1 cellular context compared by ENCODE assay signal in the genomic region with DNA sequence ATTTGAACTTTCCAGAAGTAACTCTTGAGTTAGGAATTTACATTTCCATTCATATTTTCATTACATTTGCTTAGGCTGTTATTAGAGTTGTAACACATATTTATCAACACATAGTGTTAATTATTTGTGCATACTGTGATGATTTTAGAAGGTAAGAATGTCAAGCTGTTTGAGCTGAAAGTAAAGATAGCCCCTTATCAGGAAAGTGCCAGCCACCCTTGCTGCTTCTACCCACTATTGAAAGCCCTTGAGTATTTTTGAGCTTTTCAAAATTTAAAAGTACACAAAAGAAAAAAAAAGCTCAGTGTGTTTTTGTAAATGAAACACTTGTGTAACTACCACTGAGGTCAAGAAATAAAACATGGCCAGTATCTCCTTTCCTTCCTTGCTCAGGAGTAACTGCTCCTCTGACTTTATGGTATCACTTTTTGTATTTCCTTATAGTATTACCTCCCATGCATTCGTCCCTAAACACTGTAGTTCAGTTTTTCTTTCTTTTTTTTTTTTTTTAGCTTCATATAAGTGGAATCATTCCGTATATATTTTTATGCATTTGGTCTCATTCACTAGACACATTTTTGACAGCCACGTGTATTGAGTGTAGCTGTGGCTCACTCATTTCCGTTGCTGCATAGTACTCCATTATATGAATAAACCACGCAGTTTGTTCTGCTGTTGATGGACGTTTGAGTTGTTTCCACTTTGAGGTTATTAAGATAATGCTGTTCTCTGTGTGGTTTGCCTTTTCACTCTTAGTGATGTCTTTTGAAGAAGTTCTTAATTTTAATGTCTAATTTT.
TF ChIP-seq lines count a peak whose summit lies in the region.

No MANE protein-coding gene starts in this region.

TF ChIP-seq in K562, 482 proteins besides CTCF, POLR2A, EP300 and RAD21 (continues in another document):
- no peak for TF ChIP-seq HOXB6 (CRISPR knock-in tag; IDR thresholded peaks at IDR 0.05; ENCODE audit: borderline replicate concordance)
- no peak for TF ChIP-seq CCAR2 (IDR thresholded peaks at IDR 0.05; ENCODE audit: low read depth, low read length)
- TF ChIP-seq, protein P1, sequence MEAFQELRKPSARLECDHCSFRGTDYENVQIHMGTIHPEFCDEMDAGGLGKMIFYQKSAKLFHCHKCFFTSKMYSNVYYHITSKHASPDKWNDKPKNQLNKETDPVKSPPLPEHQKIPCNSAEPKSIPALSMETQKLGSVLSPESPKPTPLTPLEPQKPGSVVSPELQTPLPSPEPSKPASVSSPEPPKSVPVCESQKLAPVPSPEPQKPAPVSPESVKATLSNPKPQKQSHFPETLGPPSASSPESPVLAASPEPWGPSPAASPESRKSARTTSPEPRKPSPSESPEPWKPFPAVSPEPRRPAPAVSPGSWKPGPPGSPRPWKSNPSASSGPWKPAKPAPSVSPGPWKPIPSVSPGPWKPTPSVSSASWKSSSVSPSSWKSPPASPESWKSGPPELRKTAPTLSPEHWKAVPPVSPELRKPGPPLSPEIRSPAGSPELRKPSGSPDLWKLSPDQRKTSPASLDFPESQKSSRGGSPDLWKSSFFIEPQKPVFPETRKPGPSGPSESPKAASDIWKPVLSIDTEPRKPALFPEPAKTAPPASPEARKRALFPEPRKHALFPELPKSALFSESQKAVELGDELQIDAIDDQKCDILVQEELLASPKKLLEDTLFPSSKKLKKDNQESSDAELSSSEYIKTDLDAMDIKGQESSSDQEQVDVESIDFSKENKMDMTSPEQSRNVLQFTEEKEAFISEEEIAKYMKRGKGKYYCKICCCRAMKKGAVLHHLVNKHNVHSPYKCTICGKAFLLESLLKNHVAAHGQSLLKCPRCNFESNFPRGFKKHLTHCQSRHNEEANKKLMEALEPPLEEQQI (IDR thresholded peaks at IDR 0.05), result 0 out of 2 replicates have a peak, but pooled peaks have one; percentile 19
- peak; percentile 59; the same call in 1 of the 2 replicates for TF ChIP-seq PML (IDR thresholded peaks at IDR 0.05; ENCODE audit: low read length)
- peak; percentile 99 for TF ChIP-seq ZNF146 (CRISPR knock-in tag; IDR thresholded peaks at IDR 0.05; ENCODE audit: unreplicated experiment)
- TF ChIP-seq ZBTB17 (CRISPR knock-in tag; IDR thresholded peaks at IDR 0.05), result no peak
- peak; percentile 77; the same call in 1 of the 2 replicates for TF ChIP-seq SMARCC2 (IDR thresholded peaks at IDR 0.05; ENCODE audit: low read depth)
- no peak for TF ChIP-seq ZNF695 (CRISPR knock-in tag; IDR thresholded peaks at IDR 0.05)
- TF ChIP-seq ZBTB7A (IDR thresholded peaks at IDR 0.05; ENCODE audit: borderline replicate concordance, control insufficient read depth, low read depth, low read length), result no peak
- no peak for TF ChIP-seq MCM2 (IDR thresholded peaks at IDR 0.05; ENCODE audit: low read depth)
- TF ChIP-seq TGIF2 (CRISPR knock-in tag; IDR thresholded peaks at IDR 0.05), result no peak
- TF ChIP-seq EZH2 (IDR thresholded peaks at IDR 0.05; ENCODE audit: borderline replicate concordance, low read depth, low read length), result no peak
- TF ChIP-seq SMARCA4 (IDR thresholded peaks at IDR 0.05), result peak; percentile 79
- TF ChIP-seq STAT5A (IDR thresholded peaks at IDR 0.05; ENCODE audit: borderline replicate concordance, low read length), result peak; percentile 65; the same call in 1 of the 2 replicates
- TF ChIP-seq MTA2 (IDR thresholded peaks at IDR 0.05; ENCODE audit: low read depth), result peak; percentile 70
- no peak for TF ChIP-seq KAT7 (CRISPR knock-in tag; IDR thresholded peaks at IDR 0.05; ENCODE audit: borderline replicate concordance)
- TF ChIP-seq MEIS2 (IDR thresholded peaks at IDR 0.05; ENCODE audit: partially characterized antibody), result peak; percentile 38
- TF ChIP-seq LEF1 (IDR thresholded peaks at IDR 0.05), result peak; percentile 29; the same call in 1 of the 2 replicates
- no peak for TF ChIP-seq ELF4 (CRISPR knock-in tag; IDR thresholded peaks at IDR 0.05)
- TF ChIP-seq TRIM24 (IDR thresholded peaks at IDR 0.05), result peak in 1 of 2 experiments; percentile 59; a peak in 1 of 4 replicates
- TF ChIP-seq MEF2D (tag; conservative IDR thresholded peaks at IDR 0.05; ENCODE audit: low read depth), result no peak
- TF ChIP-seq, protein P2, sequence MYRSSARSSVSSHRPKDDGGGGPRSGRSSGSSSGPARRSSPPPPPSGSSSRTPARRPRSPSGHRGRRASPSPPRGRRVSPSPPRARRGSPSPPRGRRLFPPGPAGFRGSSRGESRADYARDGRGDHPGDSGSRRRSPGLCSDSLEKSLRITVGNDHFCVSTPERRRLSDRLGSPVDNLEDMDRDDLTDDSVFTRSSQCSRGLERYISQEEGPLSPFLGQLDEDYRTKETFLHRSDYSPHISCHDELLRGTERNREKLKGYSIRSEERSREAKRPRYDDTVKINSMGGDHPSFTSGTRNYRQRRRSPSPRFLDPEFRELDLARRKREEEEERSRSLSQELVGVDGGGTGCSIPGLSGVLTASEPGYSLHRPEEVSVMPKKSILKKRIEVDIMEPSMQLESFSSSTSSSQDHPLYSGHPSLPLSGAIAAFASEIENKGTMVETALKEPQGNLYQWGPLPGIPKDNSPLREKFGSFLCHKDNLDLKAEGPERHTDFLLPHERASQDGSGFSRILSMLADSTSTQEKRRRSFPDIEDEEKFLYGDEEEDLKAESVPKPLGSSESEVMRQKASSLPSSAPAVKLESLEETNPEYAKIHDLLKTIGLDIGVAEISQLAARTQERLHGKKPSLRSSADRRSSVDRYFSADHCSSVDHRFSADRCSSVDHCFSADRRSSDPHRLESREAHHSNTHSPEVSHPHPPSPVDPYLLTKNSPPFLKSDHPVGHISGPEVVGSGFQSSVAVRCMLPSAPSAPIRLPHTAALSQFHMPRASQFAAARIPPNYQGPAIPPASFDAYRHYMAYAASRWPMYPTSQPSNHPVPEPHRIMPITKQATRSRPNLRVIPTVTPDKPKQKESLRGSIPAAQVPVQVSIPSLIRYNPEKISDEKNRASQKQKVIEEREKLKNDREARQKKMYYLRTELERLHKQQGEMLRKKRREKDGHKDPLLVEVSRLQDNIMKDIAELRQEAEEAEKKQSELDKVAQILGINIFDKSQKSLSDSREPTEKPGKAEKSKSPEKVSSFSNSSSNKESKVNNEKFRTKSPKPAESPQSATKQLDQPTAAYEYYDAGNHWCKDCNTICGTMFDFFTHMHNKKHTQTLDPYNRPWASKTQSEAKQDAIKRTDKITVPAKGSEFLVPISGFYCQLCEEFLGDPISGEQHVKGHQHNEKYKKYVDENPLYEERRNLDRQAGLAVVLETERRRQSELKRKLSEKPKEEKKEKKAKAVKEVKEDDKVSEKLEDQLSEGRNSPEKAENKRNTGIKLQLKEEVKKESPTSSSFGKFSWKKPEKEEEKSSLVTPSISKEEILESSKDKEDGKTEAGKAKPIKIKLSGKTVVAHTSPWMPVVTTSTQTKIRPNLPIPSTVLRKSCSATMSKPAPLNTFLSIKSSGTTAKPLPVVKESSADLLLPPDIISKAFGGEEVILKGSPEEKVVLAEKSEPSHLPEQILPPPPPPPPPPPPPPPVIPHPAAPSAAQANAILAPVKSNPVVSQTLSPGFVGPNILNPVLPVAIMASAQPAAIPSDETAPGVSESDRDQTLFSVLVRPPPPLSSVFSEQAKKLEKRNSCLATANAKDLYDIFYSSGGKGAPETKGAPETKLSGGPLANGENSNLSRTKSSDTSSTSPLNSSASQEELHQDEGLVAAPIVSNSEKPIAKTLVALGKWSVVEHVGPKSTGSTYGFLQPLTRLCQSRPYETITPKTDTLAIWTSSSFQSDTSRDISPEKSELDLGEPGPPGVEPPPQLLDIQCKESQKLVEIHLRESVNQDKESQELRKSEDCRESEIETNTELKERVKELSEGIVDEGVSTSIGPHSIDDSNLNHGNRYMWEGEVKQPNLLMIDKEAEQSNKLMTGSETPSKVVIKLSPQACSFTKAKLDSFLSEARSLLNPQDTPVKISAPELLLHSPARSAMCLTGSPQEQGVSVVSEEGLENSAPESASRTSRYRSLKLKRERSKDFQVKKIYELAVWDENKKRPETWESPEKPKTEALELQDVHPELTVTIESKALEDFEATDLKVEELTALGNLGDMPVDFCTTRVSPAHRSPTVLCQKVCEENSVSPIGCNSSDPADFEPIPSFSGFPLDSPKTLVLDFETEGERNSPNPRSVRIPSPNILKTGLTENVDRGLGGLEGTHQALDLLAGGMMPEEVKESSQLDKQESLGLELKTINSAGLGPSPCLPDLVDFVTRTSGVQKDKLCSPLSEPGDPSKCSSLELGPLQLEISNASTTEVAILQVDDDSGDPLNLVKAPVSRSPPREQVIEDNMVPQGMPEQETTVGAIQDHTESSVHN (IDR thresholded peaks at IDR 0.05; ENCODE audit: borderline replicate concordance in 1 of 2, low read depth in 1 of 2), result no peak
- TF ChIP-seq TBL1XR1 (IDR thresholded peaks at IDR 0.05; ENCODE audit: low read length in 2 of 2), result peak in 1 of 2 experiments; percentile 55; a peak in 1 of 4 replicates
- no peak for TF ChIP-seq ZNF76 (CRISPR knock-in tag; IDR thresholded peaks at IDR 0.05; ENCODE audit: borderline replicate concordance)
- TF ChIP-seq TEAD4 (IDR thresholded peaks at IDR 0.05; ENCODE audit: low read length), result peak; percentile 94
- no peak for TF ChIP-seq TEAD4 (CRISPR knock-in tag; IDR thresholded peaks at IDR 0.05; ENCODE audit: borderline replicate concordance)
- no peak for TF ChIP-seq FOXK2 (conservative IDR thresholded peaks at IDR 0.05 in 1 of 2, IDR thresholded peaks at IDR 0.05 in 1 of 2; ENCODE audit: low read depth in 2 of 2)
- TF ChIP-seq HOMEZ (CRISPR knock-in tag; IDR thresholded peaks at IDR 0.05), result no peak
- no peak for TF ChIP-seq ZBTB34 (CRISPR knock-in tag; IDR thresholded peaks at IDR 0.05)
- TF ChIP-seq ESRRB (CRISPR knock-in tag; IDR thresholded peaks at IDR 0.05; ENCODE audit: borderline replicate concordance), result no peak
- no peak for TF ChIP-seq SREBF1 (IDR thresholded peaks at IDR 0.05; ENCODE audit: borderline replicate concordance, low read depth, low read length)
- TF ChIP-seq ATF1 (CRISPR knock-in tag; IDR thresholded peaks at IDR 0.05), result no peak
- no peak for TF ChIP-seq ATF1 (tag; IDR thresholded peaks at IDR 0.05)
- TF ChIP-seq NCOA4 (IDR thresholded peaks at IDR 0.05; ENCODE audit: partially characterized antibody), result no peak
- TF ChIP-seq SRSF9 (IDR thresholded peaks at IDR 0.05; ENCODE audit: borderline replicate concordance, low read depth, low read length), result no peak
- TF ChIP-seq ZNF212 (CRISPR knock-in tag; IDR thresholded peaks at IDR 0.05), result no peak
- TF ChIP-seq CBFB (CRISPR knock-in tag; IDR thresholded peaks at IDR 0.05), result no peak
- TF ChIP-seq RBM14 (IDR thresholded peaks at IDR 0.05; ENCODE audit: borderline replicate concordance, insufficient read depth, low read depth, low read length), result no peak
- TF ChIP-seq SMARCB1 (IDR thresholded peaks at IDR 0.05; ENCODE audit: insufficient read length, low read depth), result no peak
- peak; percentile 77 for TF ChIP-seq MYBL2 (IDR thresholded peaks at IDR 0.05; ENCODE audit: low read depth)
- no peak for TF ChIP-seq MYBL2 (CRISPR knock-in tag; IDR thresholded peaks at IDR 0.05; ENCODE audit: borderline replicate concordance)
- no peak for TF ChIP-seq ZFPM2 (CRISPR knock-in tag; IDR thresholded peaks at IDR 0.05)
- peak; percentile 89 for TF ChIP-seq TAL1 (IDR thresholded peaks at IDR 0.05)
- TF ChIP-seq, protein P3, sequence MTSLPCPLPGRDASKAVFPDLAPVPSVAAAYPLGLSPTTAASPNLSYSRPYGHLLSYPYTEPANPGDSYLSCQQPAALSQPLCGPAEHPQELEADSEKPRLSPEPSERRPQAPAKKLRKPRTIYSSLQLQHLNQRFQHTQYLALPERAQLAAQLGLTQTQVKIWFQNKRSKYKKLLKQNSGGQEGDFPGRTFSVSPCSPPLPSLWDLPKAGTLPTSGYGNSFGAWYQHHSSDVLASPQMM (CRISPR knock-in tag; IDR thresholded peaks at IDR 0.05), result no peak
- no peak for TF ChIP-seq ZNF239 (CRISPR knock-in tag; IDR thresholded peaks at IDR 0.05)
- TF ChIP-seq COPS2 (conservative IDR thresholded peaks at IDR 0.05), result no peak
- no peak for TF ChIP-seq DNMT1 (IDR thresholded peaks at IDR 0.05)
- TF ChIP-seq DACH1 (IDR thresholded peaks at IDR 0.05; ENCODE audit: partially characterized antibody), result peak; percentile 82
- no peak for TF ChIP-seq FOS (IDR thresholded peaks at IDR 0.05; ENCODE audit: extremely low read depth, insufficient read length)
- no peak for TF ChIP-seq CXXC5 (CRISPR knock-in tag; IDR thresholded peaks at IDR 0.05)
- TF ChIP-seq ELF1 (tag; IDR thresholded peaks at IDR 0.05), result no peak
- TF ChIP-seq KDM4B (IDR thresholded peaks at IDR 0.05; ENCODE audit: borderline replicate concordance in 2 of 2, low read depth in 1 of 2), result no peak
- no peak for TF ChIP-seq ZNF140 (CRISPR knock-in tag; IDR thresholded peaks at IDR 0.05)
- no peak for TF ChIP-seq SIRT6 (IDR thresholded peaks at IDR 0.05; ENCODE audit: low read depth, low read length)
- no peak for TF ChIP-seq SNAPC5 (CRISPR knock-in tag; IDR thresholded peaks at IDR 0.05)
